Comparison of ENCODE assay signal across 8 cellular contexts in genomic region chr12:69238589-69239285, GRCh38. TPM values are rescaled to one million over a fixed set of nuclear protein-coding genes. Genes with fewer than 3 reads are reported as not detected.
A peak's percentile ranks its signal among the peaks of the same experiment; 100 is the strongest.
DNase-seq lines count a peak whose midpoint lies in the region; ATAC-seq and TF ChIP-seq lines count a peak whose summit lies in the region.

No MANE protein-coding gene starts in this region.

- POLR2A ChIA-PET in BJ (lab: Charles Lee), result no interaction called here

- ATAC-seq in GM21717 (IDR thresholded peaks at IDR 0.05; ENCODE audit: unreplicated experiment), result peak; percentile 0
- no peak for ATAC-seq in RWPE2 (ENCODE audit: low read depth)

- H3K27me3 ChIP-seq in BJ (ENCODE audit: control insufficient read depth, insufficient read depth, low read length) (no peaks in the 10 kb centered on the region), RWPE2 (ENCODE audit: insufficient read depth, poor library complexity, severe bottlenecking) (no peaks in the 10 kb centered on the region), skeletal muscle tissue (ENCODE audit: control insufficient read depth in 3 of 3, insufficient read depth in 3 of 3, low read length in 3 of 3) (no peaks in the 10 kb centered on the region)

- no peak for TF ChIP-seq CTCF in BJ (IDR thresholded peaks at IDR 0.05; ENCODE audit: insufficient read depth, low read depth, low read length)
- no peak for TF ChIP-seq CTCF in RWPE2 (IDR thresholded peaks at IDR 0.05; ENCODE audit: poor library complexity, severe bottlenecking)
- no peak for TF ChIP-seq CTCF in fibroblast of mammary gland (conservative IDR thresholded peaks at IDR 0.05; ENCODE audit: control insufficient read depth, insufficient read depth, low read depth, low read length)

- no peak for DNase-seq in BJ (ENCODE audit: low read depth)
- no peak for DNase-seq in RWPE2 (ENCODE audit: low spot score)
- DNase-seq in fibroblast of mammary gland (ENCODE audit: low read depth), result no peak
- no peak for DNase-seq in stimulated activated CD4-positive, alpha-beta T cell treated with anti-CD3 and anti-CD28 coated beads, Interleukin-2, amount 100 ng/mL, for 48 hours
- DNase-seq in stimulated activated CD4-positive, alpha-beta T cell treated with anti-CD3 and anti-CD28 coated beads, Interleukin-4, amount 100 ng/mL, for 1 hour, result no peak
- DNase-seq in SK-N-DZ (ENCODE audit: low spot score), result no peak

- peak overlapping the region; percentile 43 to 85 (median 82) for H3K9ac ChIP-seq in skeletal muscle tissue (ENCODE audit: low read depth in 1 of 3, low read length in 3 of 3)

- peak overlapping the region; percentile 77 for H3K27ac ChIP-seq in RWPE2 (ENCODE audit: poor library complexity, severe bottlenecking)
- H3K27ac ChIP-seq in skeletal muscle tissue (ENCODE audit: low read depth, low read length), result peak overlapping the region; percentile 82

- no peaks in the 10 kb centered on the region for H3K36me3 ChIP-seq in BJ (ENCODE audit: control insufficient read depth, insufficient read depth, low read length)
- peaks cover 26% of the 10 kb centered on the region for H3K36me3 ChIP-seq in RWPE2 (ENCODE audit: low read depth)
- H3K36me3 ChIP-seq in skeletal muscle tissue (ENCODE audit: control insufficient read depth in 3 of 3, insufficient read depth in 3 of 3, low read length in 3 of 3), result no peaks in the 10 kb centered on the region

- H3K4me1 ChIP-seq in RWPE2 (ENCODE audit: insufficient read depth, poor library complexity, severe bottlenecking) (peaks cover 17% of the 10 kb centered on the region), skeletal muscle tissue (ENCODE audit: control insufficient read depth in 3 of 3, insufficient read depth in 3 of 3, low read length in 3 of 3) (peaks cover 15 to 31% (median 26%) of the 10 kb centered on the region in 3 donors)

- no peaks in the 10 kb centered on the region for H3K9me3 ChIP-seq in RWPE2 (ENCODE audit: severe bottlenecking)
- no peaks in the 10 kb centered on the region for H3K9me3 ChIP-seq in skeletal muscle tissue (ENCODE audit: control insufficient read depth in 3 of 3, low read length in 3 of 3)

- peak overlapping the region; percentile 52 for H3K4me3 ChIP-seq in BJ (ENCODE audit: low read depth, low read length)
- H3K4me3 ChIP-seq in RWPE2 (ENCODE audit: severe bottlenecking), result peak overlapping the region; percentile 96
- H3K4me3 ChIP-seq in fibroblast of mammary gland (ENCODE audit: control insufficient read depth, low read depth, low read length), result peak overlapping the region; percentile 56
- peak overlapping the region; percentile 63 to 83 (median 70) for H3K4me3 ChIP-seq in skeletal muscle tissue (ENCODE audit: low read length in 3 of 3)

- CTCF ChIA-PET in BJ (lab: Yijun Ruan, JAX), result no interaction called here

RNA-seq across cellular contexts. Expression of gene CPSF6, which starts 0.6 kb away (rescaled TPM):
- polyA plus RNA-seq in BJ (2011; rRNA removed), result 33.7 and 37.3 TPM in 2 replicates
- 25.1 and 39.6 TPM in 2 replicates for polyA minus RNA-seq in BJ (2011; rRNA and poly(A)+ RNA removed)
- total RNA-seq in skeletal muscle tissue, result 35.5 TPM
- polyA plus RNA-seq in SK-N-DZ (2014; cell fraction: cytosol; rRNA removed), result 72.8 and 77.5 TPM in 2 replicates
- polyA plus RNA-seq in SK-N-DZ (2014; cell fraction: nucleus; rRNA removed), result 245 and 309 TPM in 2 replicates
